In the genomic region with DNA sequence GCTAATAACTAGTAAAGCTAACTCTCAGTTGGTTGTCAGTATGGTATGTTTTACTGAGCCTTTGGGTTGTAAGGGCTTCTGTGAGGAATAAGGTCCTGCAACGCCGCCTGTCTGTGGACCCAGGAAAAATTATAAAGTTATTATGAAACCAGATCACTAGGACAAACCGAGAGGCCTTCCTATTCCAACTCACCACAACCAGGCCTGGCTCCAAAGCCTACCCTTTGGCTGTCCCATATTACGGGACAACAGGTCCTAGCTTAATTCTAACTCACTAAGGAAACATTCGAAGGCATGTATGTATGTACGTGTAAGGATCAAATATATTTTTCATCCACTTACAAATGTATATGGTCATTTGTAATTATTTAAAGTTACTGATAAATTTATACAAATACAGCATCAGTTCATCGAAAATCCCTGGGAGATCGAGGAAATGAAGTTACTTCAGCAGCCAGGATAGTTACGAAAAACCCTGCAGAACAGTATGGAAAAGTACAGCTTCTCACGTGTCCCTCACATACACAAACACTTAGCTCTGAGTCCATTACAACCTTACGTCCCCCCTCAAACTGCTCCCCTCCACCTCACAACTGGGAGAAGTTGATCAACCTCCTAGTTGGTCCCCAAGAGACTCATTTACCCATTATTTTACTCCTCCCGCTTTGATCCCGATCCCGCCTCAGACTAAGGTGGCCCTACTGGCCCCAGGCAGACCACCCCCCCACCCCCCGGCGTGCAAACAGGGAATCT, we compare ENCODE assay signal across 7 cellular contexts. TPM values are rescaled to one million over a fixed set of nuclear protein-coding genes. Genes with fewer than 3 reads are reported as not detected.
DNase-seq lines count a peak whose midpoint lies in the region; ATAC-seq and TF ChIP-seq lines count a peak whose summit lies in the region.

No MANE protein-coding gene starts in this region.

- peaks cover 60% of the 10 kb centered on the region for H3K4me1 Mint-ChIP-seq in activated CD8-positive, alpha-beta T cell treated with anti-CD3 and anti-CD28 coated beads for 36 hours (ENCODE audit: low read depth)
- H3K4me1 Mint-ChIP-seq in memory B cell = peaks cover 37% of the 10 kb centered on the region

- CTCF ChIA-PET in activated CD8-positive, alpha-beta T cell treated with anti-CD3 and anti-CD28 coated beads for 36 hours (lab: Charles Lee) = interaction anchor here (0.6 to 2.6 kb wide), 28 partner anchors 8 to 219 kb away, joined by 3 to 14 read pairs (median 3); a partner anchor contains a TSS

- no peaks in the 10 kb centered on the region for H3K9me3 ChIP-seq in effector memory CD4-positive, alpha-beta T cell (ENCODE audit: control insufficient read depth, low read length)

- no peaks in the 10 kb centered on the region for H3K9me3 Mint-ChIP-seq in activated CD8-positive, alpha-beta T cell treated with anti-CD3 and anti-CD28 coated beads for 36 hours
- no peaks in the 10 kb centered on the region for H3K9me3 Mint-ChIP-seq in memory B cell

- H3K4me3 Mint-ChIP-seq in activated CD8-positive, alpha-beta T cell treated with anti-CD3 and anti-CD28 coated beads for 36 hours = peak overlapping the region; percentile 97
- H3K4me3 Mint-ChIP-seq in memory B cell = peak overlapping the region; percentile 98

- H3K27ac ChIP-seq in effector memory CD4-positive, alpha-beta T cell (ENCODE audit: insufficient read depth, low read length, poor library complexity, severe bottlenecking) = peak overlapping the region; percentile 96

- DNase-seq in NCI-H774 (lab: John Stamatoyannopoulos, UW) = peak; percentile 35
- DNase-seq in activated CD8-positive, alpha-beta T cell treated with anti-CD3 and anti-CD28 coated beads for 36 hours = peak; percentile 82
- DNase-seq in effector memory CD4-positive, alpha-beta T cell = peak in 2 of 3 donors; percentile 37 to 50
- DNase-seq in memory B cell (ENCODE audit: low spot score in 2 of 2) = peak; percentile 29 to 45
- peak; percentile 18 to 47 (median 23) for DNase-seq in stimulated activated CD4-positive, alpha-beta T cell treated with anti-CD3 and anti-CD28 coated beads, TNF-alpha, amount 100 ng/mL, for 48 hours (ENCODE audit: low read depth in 3 of 3)

- H3K27me3 ChIP-seq in effector memory CD4-positive, alpha-beta T cell (replicated peaks; ENCODE audit: control insufficient read depth, insufficient read depth, low read length, poor library complexity, severe bottlenecking) = no peaks in the 10 kb centered on the region

- H3K4me3 ChIP-seq in effector memory CD4-positive, alpha-beta T cell (ENCODE audit: insufficient read depth, low read depth, low read length, poor library complexity, severe bottlenecking) = peak overlapping the region; percentile 81

- peak overlapping the region; percentile 100 for H3K27ac Mint-ChIP-seq in activated CD8-positive, alpha-beta T cell treated with anti-CD3 and anti-CD28 coated beads for 36 hours
- peak overlapping the region; percentile 99 for H3K27ac Mint-ChIP-seq in memory B cell

- H3K4me1 ChIP-seq in effector memory CD4-positive, alpha-beta T cell (ENCODE audit: control insufficient read depth, insufficient read depth, low read length, poor library complexity, severe bottlenecking) = peaks cover 9% of the 10 kb centered on the region

- intact Hi-C loops in activated CD8-positive, alpha-beta T cell treated with anti-CD3 and anti-CD28 coated beads for 36 hours (cut with micrococcal nuclease) = loop anchor here (5.0 to 10.0 kb wide), 2 partner anchors 35 to 123 kb away; no protein-coding TSS in a partner anchor

- H3K36me3 ChIP-seq in effector memory CD4-positive, alpha-beta T cell (ENCODE audit: control insufficient read depth, insufficient read depth, low read length) = peaks cover 5% of the 10 kb centered on the region

- POLR2A ChIA-PET in activated CD8-positive, alpha-beta T cell treated with anti-CD3 and anti-CD28 coated beads for 36 hours (lab: Charles Lee) = interaction anchor here (1.0 to 4.1 kb wide), 10 partner anchors 8 to 188 kb away, joined by 3 to 30 read pairs (median 3); a partner anchor contains a TSS

- TF ChIP-seq CTCF in activated CD8-positive, alpha-beta T cell treated with anti-CD3 and anti-CD28 coated beads for 36 hours (IDR thresholded peaks at IDR 0.05) = peak; percentile 66

- peak; percentile 27 for ATAC-seq in GM18499 (IDR thresholded peaks at IDR 0.05; ENCODE audit: insufficient read depth, unreplicated experiment)
- peak; percentile 30 for ATAC-seq in HG03558 (IDR thresholded peaks at IDR 0.05; ENCODE audit: extremely low read depth, unreplicated experiment)
- ATAC-seq in activated CD8-positive, alpha-beta T cell treated with anti-CD3 and anti-CD28 coated beads for 36 hours = peak; percentile 28
- peak; percentile 7 for ATAC-seq in memory B cell (ENCODE audit: low read depth)

- H3K36me3 Mint-ChIP-seq in activated CD8-positive, alpha-beta T cell treated with anti-CD3 and anti-CD28 coated beads for 36 hours (ENCODE audit: low read depth) = peaks cover 41% of the 10 kb centered on the region
- peaks cover 2% of the 10 kb centered on the region for H3K36me3 Mint-ChIP-seq in memory B cell

- H3K27me3 Mint-ChIP-seq in activated CD8-positive, alpha-beta T cell treated with anti-CD3 and anti-CD28 coated beads for 36 hours = no peaks in the 10 kb centered on the region
- no peaks in the 10 kb centered on the region for H3K27me3 Mint-ChIP-seq in memory B cell

RNA-seq across cellular contexts. Expression of a gene that starts 1.2 kb away (rescaled TPM):
- total RNA-seq in activated CD8-positive, alpha-beta T cell treated with anti-CD3 and anti-CD28 coated beads for 36 hours = 10 to 100 TPM; 50.8 to 53.1 TPM

Comparison
In these comparisons a context has a peak if more than half of its experiments do, and no peak if none do; other contexts are left out.
1. Peak in every context shown above with its lines: DNase-seq, ATAC-seq, H3K4me3 ChIP-seq and H3K27ac ChIP-seq.
2. DNase-seq: peak in every context shown above with its lines; median percentile 82 in activated CD8-positive, alpha-beta T cell treated with anti-CD3 and anti-CD28 coated beads for 36 hours; 44 in effector memory CD4-positive, alpha-beta T cell; 37 in memory B cell; 35 in NCI-H774; 23 in stimulated activated CD4-positive, alpha-beta T cell treated with anti-CD3 and anti-CD28 coated beads, TNF-alpha, amount 100 ng/mL, for 48 hours.